Comparison of ENCODE assay signal across 28 cellular contexts in the genomic region with DNA sequence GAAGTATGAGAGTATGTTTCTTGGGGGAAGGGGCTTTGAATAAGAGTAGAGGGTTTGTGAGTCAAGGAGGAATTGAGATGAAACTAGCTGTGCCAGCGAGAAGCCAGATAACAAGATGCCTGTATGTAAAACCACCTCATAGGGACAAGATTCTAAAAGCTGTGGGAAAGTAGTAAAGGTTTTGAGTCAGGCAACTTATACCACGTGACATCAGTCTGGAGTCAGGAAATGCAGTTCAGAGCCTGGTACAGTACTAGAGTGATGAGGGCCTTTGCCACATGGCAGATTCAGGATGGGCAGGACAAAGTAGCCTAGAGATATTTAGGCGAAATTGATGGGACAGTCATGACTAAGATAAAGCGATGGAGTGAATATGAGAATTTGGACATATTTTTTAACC.
"Had no signal": no experiment of that assay in that cellular context is flagged by ENCODE, and none has a peak within 500 bp of the region (broad histone marks: within the 10 kb centered on the region; RNA-seq: fewer than 3 reads in every experiment).

No MANE protein-coding gene starts in this region.

- H3K4me1 ChIP-seq: colonic mucosa, esophagus muscularis mucosa, esophagus squamous epithelium, foreskin keratinocyte, gastrocnemius medialis, gastroesophageal sphincter, heart left ventricle had no signal

- H3K27me3 ChIP-seq: colonic mucosa, dorsolateral prefrontal cortex, esophagus muscularis mucosa, esophagus squamous epithelium, foreskin keratinocyte, gastrocnemius medialis, gastroesophageal sphincter, heart left ventricle, heart right ventricle had no signal

- H3K4me3 ChIP-seq: colonic mucosa, coronary artery, dorsolateral prefrontal cortex, esophagus muscularis mucosa, esophagus squamous epithelium, gastrocnemius medialis, gastroesophageal sphincter, heart left ventricle, heart right ventricle had no signal

- FAIRE-seq: colon, endometrium, endothelial cell of umbilical vein, frontal cortex had no signal

- H3K27ac ChIP-seq: colonic mucosa, coronary artery, dorsolateral prefrontal cortex, epithelial cell of prostate, esophagus muscularis mucosa, esophagus squamous epithelium, foreskin keratinocyte, gastrocnemius medialis, gastroesophageal sphincter, heart left ventricle, heart right ventricle had no signal

- ATAC-seq: effector memory CD8-positive, alpha-beta T cell; esophagus mucosa; foreskin keratinocyte; gastrocnemius medialis; gastroesophageal sphincter; heart left ventricle; heart right ventricle had no signal

- H3K9me3 ChIP-seq: colonic mucosa, esophagus squamous epithelium, gastrocnemius medialis had no signal

- DNase-seq: colonic mucosa; cortex of kidney; dermis blood vessel endothelial cell; dorsolateral prefrontal cortex; effector CD4-positive, alpha-beta T cell; effector CD8-positive, alpha-beta T cell; effector memory CD4-positive, alpha-beta T cell; effector memory CD8-positive, alpha-beta T cell; endodermal cell; erythroblast; esophagus squamous epithelium; foreskin fibroblast; foreskin keratinocyte; foreskin melanocyte; gastrocnemius medialis; glutamatergic neuron; head of caudate nucleus; heart left ventricle; heart right ventricle had no signal

- H3K36me3 ChIP-seq: colonic mucosa, esophagus muscularis mucosa, esophagus squamous epithelium, gastrocnemius medialis, gastroesophageal sphincter, heart left ventricle, heart right ventricle had no signal
